Comparison of ENCODE assay signal across 9 cellular contexts in the genomic region with DNA sequence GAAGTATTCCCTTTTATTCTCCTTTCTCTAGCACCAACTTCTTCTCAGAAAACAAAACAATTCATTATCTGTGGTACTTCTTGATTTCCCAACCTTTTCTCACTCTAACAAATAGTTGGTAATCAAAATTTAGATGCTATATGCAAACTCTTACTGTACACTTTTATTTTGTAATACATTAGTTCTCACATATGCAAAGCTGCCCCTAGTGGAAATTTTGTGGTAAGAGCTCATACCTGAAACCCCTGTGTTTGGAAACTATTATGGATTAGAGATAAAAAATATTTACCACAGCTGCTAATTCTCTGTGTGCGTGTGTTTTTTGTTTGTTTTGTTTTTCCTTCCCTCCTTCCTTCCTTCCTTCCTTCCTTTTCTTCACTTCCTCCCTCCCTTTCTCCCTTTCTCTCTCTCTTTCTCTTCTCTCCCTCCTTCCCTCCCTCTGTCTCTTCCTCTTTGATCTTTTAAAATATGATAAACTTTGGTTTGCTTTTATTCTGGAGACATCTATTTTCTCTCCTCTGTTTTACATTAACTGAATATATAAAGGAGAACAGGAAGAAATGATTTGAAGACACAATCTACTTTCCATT.
A peak's percentile ranks its signal among the peaks of the same experiment; 100 is the strongest.
DNase-seq lines count a peak whose midpoint lies in the region; ATAC-seq and TF ChIP-seq lines count a peak whose summit lies in the region.
"Had no signal": no experiment of that assay in that cellular context is flagged by ENCODE, and none has a peak within 500 bp of the region (broad histone marks: within the 10 kb centered on the region; RNA-seq: fewer than 3 reads in every experiment).

No MANE protein-coding gene starts in this region.

- H3K79me1 ChIP-seq in IMR-90 (ENCODE audit: low read depth in 1 of 2, low read length in 2 of 2), result no peaks in the 10 kb centered on the region

- DNase-seq in BJ (ENCODE audit: low read depth), result no peak
- peak; percentile 12 for DNase-seq in IMR-90
- no peak for DNase-seq in SK-N-SH
- DNase-seq in foreskin keratinocyte, result no peak

- peak; percentile 54 for TF ChIP-seq CTCF in BJ (IDR thresholded peaks at IDR 0.05; ENCODE audit: insufficient read depth, low read depth, low read length)
- peak; percentile 39 for TF ChIP-seq CTCF in IMR-90 (conservative IDR thresholded peaks at IDR 0.05; ENCODE audit: low read depth, low read length)
- TF ChIP-seq CTCF in SK-N-SH (IDR thresholded peaks at IDR 0.05), result peak; percentile 66
- peak; percentile 62 for TF ChIP-seq CTCF in foreskin keratinocyte (conservative IDR thresholded peaks at IDR 0.05)

- H4K91ac ChIP-seq in IMR-90 (ENCODE audit: insufficient read depth, low read depth, low read length), result no peak overlapping the region

- H2BK15ac ChIP-seq in IMR-90 (ENCODE audit: low read depth, low read length), result no peak overlapping the region

- no peaks in the 10 kb centered on the region for H3K4me1 ChIP-seq in IMR-90 (ENCODE audit: control insufficient read depth, insufficient read depth, low read length)
- H3K4me1 ChIP-seq in SK-N-SH (ENCODE audit: control insufficient read depth in 1 of 2, insufficient read depth in 2 of 2, low read depth in 1 of 2, low read length in 1 of 2), result peaks cover 0 to 12% of the 10 kb centered on the region in 2 experiments; a peak in 2 of 4 replicates
- peaks cover 10% of the 10 kb centered on the region for H3K4me1 ChIP-seq in foreskin keratinocyte

- ATAC-seq in IMR-90 (ENCODE audit: low read depth) (0 out of 2 replicates have a peak, but pooled peaks have one; percentile 40), foreskin keratinocyte (peak; percentile 37), HG03175 (IDR thresholded peaks at IDR 0.05; ENCODE audit: unreplicated experiment) (no peak), HG03025 (IDR thresholded peaks at IDR 0.05; ENCODE audit: low FRiP score, unreplicated experiment) (no peak), GM19035 (IDR thresholded peaks at IDR 0.05; ENCODE audit: unreplicated experiment) (no peak)
- ATAC-seq in activated CD4-positive, CD25-positive, alpha-beta regulatory T cell treated with anti-CD3 and anti-CD28 coated beads, Interleukin-2, amount 50 U/mL, for 24 hours, result no peak

- TF ChIP-seq POLR2A in IMR-90 (IDR thresholded peaks at IDR 0.05; ENCODE audit: low read depth, low read length), result no peak

- H3K79me2 ChIP-seq in SK-N-SH (ENCODE audit: insufficient read depth), result no peaks in the 10 kb centered on the region

- no peak overlapping the region for H2BK20ac ChIP-seq in IMR-90 (ENCODE audit: low read depth, low read length)

- H3K36me3 ChIP-seq in BJ (ENCODE audit: control insufficient read depth, insufficient read depth, low read length) (no peaks in the 10 kb centered on the region), IMR-90 (ENCODE audit: control insufficient read depth, insufficient read depth, low read length) (no peaks in the 10 kb centered on the region), SK-N-SH (replicated peaks in 1 of 2; ENCODE audit: control insufficient read depth in 1 of 2, insufficient read depth in 2 of 2, low read length in 1 of 2) (no peaks in the 10 kb centered on the region)

- no peaks in the 10 kb centered on the region for H3F3A ChIP-seq in SK-N-SH (replicated peaks; ENCODE audit: insufficient read depth)

- no peak overlapping the region for H3K4me3 ChIP-seq in BJ (ENCODE audit: low read depth, low read length)
- H3K4me3 ChIP-seq in IMR-90 (ENCODE audit: insufficient read depth, low read depth, low read length), result no peak overlapping the region
- H3K4me3 ChIP-seq in SK-N-SH (ENCODE audit: low read depth in 2 of 2, low read length in 1 of 2), result no peak overlapping the region
- H3K4me3 ChIP-seq: coronary artery had no signal

- BruUV-seq in IMR-90 (replicated peaks; lab: Mats Ljungman, UMichigan), result no TSS peak

- H2BK120ac ChIP-seq in IMR-90 (ENCODE audit: low read depth, low read length), result no peak overlapping the region

- no peak overlapping the region for H4K8ac ChIP-seq in IMR-90 (ENCODE audit: low read depth in 2 of 2, low read length in 2 of 2)

- dilution Hi-C loops in IMR-90 (cut with HindIII; ENCODE audit: low sequenced_read_pairs, unreplicated experiment), result no loop called here

- no peaks in the 10 kb centered on the region for H3K9me2 ChIP-seq in SK-N-SH

- H3K9me3 ChIP-seq in IMR-90 (ENCODE audit: control insufficient read depth, insufficient read depth, low read length) (no peaks in the 10 kb centered on the region), SK-N-SH (no peaks in the 10 kb centered on the region)

- H3K27me3 ChIP-seq in BJ (ENCODE audit: control insufficient read depth, insufficient read depth, low read length), result no peaks in the 10 kb centered on the region
- H3K27me3 ChIP-seq in IMR-90 (ENCODE audit: control insufficient read depth, insufficient read depth, low read length), result no peaks in the 10 kb centered on the region
- no peaks in the 10 kb centered on the region for H3K27me3 ChIP-seq in SK-N-SH (ENCODE audit: insufficient read depth)
- no peaks in the 10 kb centered on the region for H3K27me3 ChIP-seq in foreskin keratinocyte

- no peak overlapping the region for H3K14ac ChIP-seq in IMR-90 (replicated peaks; ENCODE audit: low read depth, low read length)

- no peak overlapping the region for H4K5ac ChIP-seq in IMR-90 (ENCODE audit: low read depth, low read length)

- H3K9me1 ChIP-seq in IMR-90 (ENCODE audit: insufficient read depth, low read length), result no peaks in the 10 kb centered on the region; the same call in 1 of the 2 replicates

- intact Hi-C loops in IMR-90 (cut with micrococcal nuclease), result no loop called here

- POLR2A ChIA-PET in BJ (lab: Charles Lee), result no interaction called here
- POLR2A ChIA-PET in IMR-90 (lab: Charles Lee; ENCODE audit: unreplicated experiment), result no interaction called here
- POLR2A ChIA-PET in SK-N-SH (lab: Yijun Ruan, JAX), result interaction anchor here (0.6 kb wide), 1 partner anchor 455 kb away, joined by 4 read pairs; no protein-coding TSS in a partner anchor

- no CpG with 5 or more reads among the region's 1 CpG for WGBS in IMR-90 (ENCODE audit: extremely low coverage in 2 of 2, insufficient read length in 1 of 2), 2 experiments
- 31% methylated on average over 1 of the region's 1 CpG for WGBS in SK-N-SH (ENCODE audit: low lambda C conversion rate)

- H3K4me2 ChIP-seq in IMR-90 (ENCODE audit: low read depth, low read length), result no peak overlapping the region
- H3K4me2 ChIP-seq in SK-N-SH, result no peak overlapping the region

- no peak overlapping the region for H2AK9ac ChIP-seq in IMR-90 (replicated peaks; ENCODE audit: low read depth, low read length, poor library complexity)

- H3K27ac ChIP-seq in IMR-90 (ENCODE audit: insufficient read depth, low read length), result no peak overlapping the region
- no peak overlapping the region for H3K27ac ChIP-seq in SK-N-SH (ENCODE audit: low read depth in 2 of 2, low read length in 1 of 2)
- no peak overlapping the region for H3K27ac ChIP-seq in foreskin keratinocyte
- H3K27ac ChIP-seq: coronary artery had no signal

- CTCF ChIA-PET in BJ (lab: Yijun Ruan, JAX) (no interaction called here), IMR-90 (lab: Yijun Ruan, JAX) (interaction anchor here (0.6 to 1.1 kb wide), 4 partner anchors 10 to 76 kb away, joined by 3 to 5 read pairs (median 3); no protein-coding TSS in a partner anchor), SK-N-SH (lab: Yijun Ruan, JAX) (interaction anchor here (0.6 to 1.0 kb wide), 8 partner anchors 11 to 537 kb away, joined by 3 to 4 read pairs (median 4); partner anchors contain the start of gene SLITRK6)

- H3K9ac ChIP-seq in IMR-90 (ENCODE audit: low read depth, low read length) (no peak overlapping the region), SK-N-SH (no peak overlapping the region)

- H3K4ac ChIP-seq in IMR-90 (ENCODE audit: low read depth, low read length), result no peak overlapping the region

- in situ Hi-C loops in IMR-90 (cut with MboI; ENCODE audit: low sequenced_read_pairs), result no loop called here

- H3K23ac ChIP-seq in IMR-90 (ENCODE audit: low read depth, low read length), result no peak overlapping the region

- peak; percentile 21; the same call in 1 of the 2 replicates for TF ChIP-seq RAD21 in IMR-90 (IDR thresholded peaks at IDR 0.05; ENCODE audit: low read length)
- TF ChIP-seq RAD21 in SK-N-SH (IDR thresholded peaks at IDR 0.05; ENCODE audit: low read length), result peak; percentile 59

- no peak overlapping the region for H3K18ac ChIP-seq in IMR-90 (ENCODE audit: low read depth, low read length)

- no peak overlapping the region for H2AK5ac ChIP-seq in IMR-90 (ENCODE audit: low read depth, low read length)

- no peak overlapping the region for H2BK5ac ChIP-seq in IMR-90 (ENCODE audit: low read depth, low read length, poor library complexity, severe bottlenecking)

- H4K20me1 ChIP-seq in IMR-90 (ENCODE audit: insufficient read depth, low read length) (no peaks in the 10 kb centered on the region), SK-N-SH (ENCODE audit: insufficient read depth) (no peaks in the 10 kb centered on the region)

- TF ChIP-seq EP300 in SK-N-SH (IDR thresholded peaks at IDR 0.05; ENCODE audit: borderline replicate concordance in 1 of 2, low read depth in 1 of 2, low read length in 1 of 2), result no peak

- H2AFZ ChIP-seq in IMR-90 (replicated peaks; ENCODE audit: low read length, poor library complexity), result no peak overlapping the region
- no peak overlapping the region for H2AFZ ChIP-seq in SK-N-SH (ENCODE audit: low read depth)

- H3K56ac ChIP-seq in IMR-90 (ENCODE audit: extremely low read depth, insufficient read depth, low read length), result no peak overlapping the region

TF ChIP-seq in IMR-90, 13 proteins besides CTCF, POLR2A, EP300 and RAD21 (continues in another document):
- TF ChIP-seq SMC3 (IDR thresholded peaks at IDR 0.05; ENCODE audit: low read depth, low read length) (no peak), USF2 (IDR thresholded peaks at IDR 0.05; ENCODE audit: low read depth, low read length) (no peak), RFX5 (IDR thresholded peaks at IDR 0.05; ENCODE audit: low read depth, low read length) (no peak)

TF ChIP-seq in SK-N-SH, 30 proteins besides CTCF, POLR2A, EP300 and RAD21:
- TF ChIP-seq FOSL2 (IDR thresholded peaks at IDR 0.05; ENCODE audit: borderline replicate concordance, low read depth), result no peak
- 0 out of 2 replicates have a peak, but pooled peaks have one; percentile 6 for TF ChIP-seq SMC3 (IDR thresholded peaks at IDR 0.05; ENCODE audit: low read depth, low read length)

Comparison
In these comparisons a context has a peak if more than half of its experiments do, and no peak if none do; other contexts are left out.
1. ATAC-seq: peak in IMR-90 (single experiment) and foreskin keratinocyte (single experiment); none in HG03175 (single experiment), HG03025 (single experiment), activated CD4-positive, CD25-positive, alpha-beta regulatory T cell treated with anti-CD3 and anti-CD28 coated beads, Interleukin-2, amount 50 U/mL, for 24 hours (0 of 2) and GM19035 (single experiment).
2. Peak in every context shown above with its lines, with median percentiles within 50 percentile points of each other: CTCF ChIP-seq.